Comparison of ENCODE assay signal across 16 cellular contexts in genomic region chr16:63652091-63652490, GRCh38.
DNase-seq lines count a peak whose midpoint lies in the region; ATAC-seq lines count a peak whose summit lies in the region.
"Had no signal": no experiment of that assay in that cellular context is flagged by ENCODE, and none has a peak within 500 bp of the region (broad histone marks: within the 10 kb centered on the region; RNA-seq: fewer than 3 reads in every experiment).

No MANE protein-coding gene starts in this region.

- WGBS in mesendoderm (ENCODE audit: extremely low coverage, insufficient coverage, low lambda C conversion rate) = no CpG with 5 or more reads among the region's 1 CpG

- H3K9ac ChIP-seq in mesendoderm (ENCODE audit: low read length) = no peak overlapping the region

- no peak for ATAC-seq in HG02642 (IDR thresholded peaks at IDR 0.05; ENCODE audit: poor library complexity, unreplicated experiment)
- ATAC-seq: K562, SK-N-SH treated with all-trans-retinoic acid at 6 μM for 48 hours, T-helper 17 cell had no signal

- H3K79me2 ChIP-seq in mesendoderm (ENCODE audit: control insufficient read depth, insufficient read depth, low read length) = no peaks in the 10 kb centered on the region

- H2BK5ac ChIP-seq in mesendoderm (ENCODE audit: low read length) = no peak overlapping the region

- H3K4me3 ChIP-seq in H7 (ENCODE audit: insufficient read depth, low read depth, low read length) (no peak overlapping the region), mesendoderm (ENCODE audit: low read length) (no peak overlapping the region)
- H3K4me3 ChIP-seq: K562, Peyer's patch had no signal

- H3K4ac ChIP-seq in mesendoderm (ENCODE audit: low read depth, low read length) = no peak overlapping the region

- no peak overlapping the region for H4K8ac ChIP-seq in mesendoderm (ENCODE audit: low read depth, low read length)

- no peak overlapping the region for H3K56ac ChIP-seq in mesendoderm (ENCODE audit: low read length)

- H3K4me1 ChIP-seq in mesendoderm (ENCODE audit: control insufficient read depth, low read depth, low read length) = no peaks in the 10 kb centered on the region
- H3K4me1 ChIP-seq: BE2C, Peyer's patch had no signal

- H2BK120ac ChIP-seq in mesendoderm (ENCODE audit: low read depth, low read length) = no peak overlapping the region

- H3K36me3 ChIP-seq in H7 (replicated peaks; ENCODE audit: control insufficient read depth, insufficient read depth, low read length) (no peaks in the 10 kb centered on the region), mesendoderm (ENCODE audit: control insufficient read depth, insufficient read depth, low read length) (no peaks in the 10 kb centered on the region)
- H3K36me3 ChIP-seq: BE2C, Peyer's patch had no signal

- no peaks in the 10 kb centered on the region for H3K27me3 ChIP-seq in H7 (ENCODE audit: control insufficient read depth, insufficient read depth, low read length)
- H3K27me3 ChIP-seq in mesendoderm (ENCODE audit: insufficient read depth, low read length, poor library complexity) = no peaks in the 10 kb centered on the region
- H3K27me3 ChIP-seq: BE2C, Peyer's patch had no signal

- H3K4me2 ChIP-seq in mesendoderm (ENCODE audit: low read length) = no peak overlapping the region

- H4K5ac ChIP-seq in mesendoderm (ENCODE audit: low read length) = no peak overlapping the region

- no peak overlapping the region for H3K18ac ChIP-seq in mesendoderm (ENCODE audit: low read length)

- DNase-seq in COR-L47 (lab: John Stamatoyannopoulos, UW) (peak; percentile 8), H7 (peak; percentile 17), SW480 (ENCODE audit: low spot score) (peak; percentile 33), mesendoderm (peak; percentile 7), EL (no peak)
- DNase-seq in activated CD4-positive, alpha-beta T cell treated with anti-CD3 and anti-CD28 coated beads, Interleukin-2, amount 50 U/mL, for 48 hours = no peak
- DNase-seq: BE2C; CD4-positive, alpha-beta memory T cell; NCI-H1092; NCI-H187 treated with DMSO at 0.1 percent for 48 hours; Peyer's patch; Right ventricle myocardium superior; T-helper 17 cell had no signal

- H2AK5ac ChIP-seq in mesendoderm (ENCODE audit: low read length) = no peak overlapping the region

- H2BK15ac ChIP-seq in mesendoderm (replicated peaks; ENCODE audit: low read depth) = no peak overlapping the region

- H3K79me1 ChIP-seq in mesendoderm (ENCODE audit: low read length) = no peaks in the 10 kb centered on the region

- H3K27ac ChIP-seq in mesendoderm (ENCODE audit: low read depth, low read length) = no peak overlapping the region
- H3K27ac ChIP-seq: Peyer's patch had no signal

- no peak overlapping the region for H3K23ac ChIP-seq in mesendoderm (ENCODE audit: low read length)

Comparison
In these comparisons a context has a peak if more than half of its experiments do, and no peak if none do; other contexts are left out.
1. DNase-seq: peak in COR-L47 (single experiment), H7 (single experiment), SW480 (single experiment) and mesendoderm (single experiment); none in EL (single experiment) and activated CD4-positive, alpha-beta T cell treated with anti-CD3 and anti-CD28 coated beads, Interleukin-2, amount 50 U/mL, for 48 hours (0 of 2).